Comparison of ENCODE assay signal across 15 cellular contexts in genomic region chr9:3954950-3955670, GRCh38.
DNase-seq lines count a peak whose midpoint lies in the region; ATAC-seq and TF ChIP-seq lines count a peak whose summit lies in the region.
"Had no signal": no experiment of that assay in that cellular context is flagged by ENCODE, and none has a peak within 500 bp of the region (broad histone marks: within the 10 kb centered on the region; RNA-seq: fewer than 3 reads in every experiment).

No MANE protein-coding gene starts in this region.

- peaks cover 26% of the 10 kb centered on the region for H3K79me1 ChIP-seq in mesenchymal stem cell (replicated peaks; ENCODE audit: low read length, poor library complexity, severe bottlenecking)

- H3K9me3 Mint-ChIP-seq in brain = peaks cover 0 to 5% (median 1%) of the 10 kb centered on the region in 5 experiments
- H3K9me3 Mint-ChIP-seq: natural killer cell treated with Interleukin-12 subunit alpha and Interleukin-12 subunit beta and Interleukin-15 and Interleukin-18, amount 100 ng/mL, for 72 hours had no signal

- H3K36me3 ChIP-seq in ACC112 (ENCODE audit: insufficient read depth, low read length) (no peaks in the 10 kb centered on the region), HAP-1 (replicated peaks) (no peaks in the 10 kb centered on the region), mesenchymal stem cell (ENCODE audit: control insufficient read depth in 1 of 2, insufficient read depth in 2 of 2, low read depth in 1 of 2, low read length in 2 of 2) (no peaks in the 10 kb centered on the region), osteoblast (ENCODE audit: insufficient read depth, low read length) (no peaks in the 10 kb centered on the region)
- H3K36me3 ChIP-seq: gastroesophageal sphincter, SJCRH30 had no signal

- H3K27ac Mint-ChIP-seq in brain = peak overlapping the region; percentile 64 to 95 (median 73)
- H3K27ac Mint-ChIP-seq: natural killer cell treated with Interleukin-12 subunit alpha and Interleukin-12 subunit beta and Interleukin-15 and Interleukin-18, amount 100 ng/mL, for 72 hours had no signal

- H3K27ac ChIP-seq in ACC112 (ENCODE audit: low read depth, low read length) (peak overlapping the region; percentile 68), mesenchymal stem cell (ENCODE audit: low read length, poor library complexity, severe bottlenecking) (peak overlapping the region; percentile 45), osteoblast (ENCODE audit: low read depth, low read length) (no peak overlapping the region)
- H3K27ac ChIP-seq: gastroesophageal sphincter, SJCRH30 had no signal

- H2BK12ac ChIP-seq in mesenchymal stem cell (ENCODE audit: low read length in 2 of 2) = no peak overlapping the region

- no peak overlapping the region for H2BK15ac ChIP-seq in mesenchymal stem cell (ENCODE audit: low read depth, poor library complexity, severe bottlenecking)

- H3K4ac ChIP-seq in mesenchymal stem cell (ENCODE audit: low read depth in 1 of 2, low read length in 2 of 2) = no peak overlapping the region

- H3K27me3 Mint-ChIP-seq in brain = no peaks in the 10 kb centered on the region

- H4K20me1 ChIP-seq in osteoblast (ENCODE audit: insufficient read depth, low read length) = no peaks in the 10 kb centered on the region

- H3K18ac ChIP-seq in mesenchymal stem cell (ENCODE audit: low read depth in 1 of 2, low read length in 2 of 2) = peak overlapping the region; percentile 40 to 69

- ATAC-seq in HG02642 (IDR thresholded peaks at IDR 0.05; ENCODE audit: poor library complexity, unreplicated experiment) = no peak
- ATAC-seq: gastroesophageal sphincter; natural killer cell treated with Interleukin-12 subunit alpha and Interleukin-12 subunit beta and Interleukin-15 and Interleukin-18, amount 100 ng/mL, for 72 hours had no signal

- peak; percentile 87 to 98 for DNase-seq in HAP-1 (ENCODE audit: low spot score in 2 of 2)
- peak; percentile 89 for DNase-seq in mesenchymal stem cell
- DNase-seq in T-helper 1 cell = no peak
- DNase-seq in Kasumi-1 (lab: John Stamatoyannopoulos, UW) = no peak
- DNase-seq in osteoblast (ENCODE audit: insufficient read length, low spot score, missing footprints) = no peak
- DNase-seq: activated CD4-positive, CD25-positive, alpha-beta regulatory T cell treated with anti-CD3 and anti-CD28 coated beads, Interleukin-2, amount 50 U/mL, for 72 hours; activated gamma-delta T cell; NCI-H1436 treated with DMSO at 0.1 percent for 48 hours; NCI-H82; SJCRH30 had no signal

- peaks cover 9% of the 10 kb centered on the region for H3K4me1 Mint-ChIP-seq in brain

- no peak overlapping the region for H3K14ac ChIP-seq in mesenchymal stem cell (ENCODE audit: low read length in 2 of 2)

- H3K4me3 Mint-ChIP-seq in brain = peak overlapping the region in 4 of 5 experiments; percentile 5 to 35 (median 28)
- H3K4me3 Mint-ChIP-seq: natural killer cell treated with Interleukin-12 subunit alpha and Interleukin-12 subunit beta and Interleukin-15 and Interleukin-18, amount 100 ng/mL, for 72 hours had no signal

- peak overlapping the region; percentile 27 for H3K9ac ChIP-seq in mesenchymal stem cell (ENCODE audit: low read length)

- H2AK5ac ChIP-seq in mesenchymal stem cell (ENCODE audit: low read length, severe bottlenecking) = peak overlapping the region; percentile 76

- peak overlapping the region; percentile 69 for H2AFZ ChIP-seq in ACC112 (ENCODE audit: low read length, unreplicated experiment)
- no peak overlapping the region for H2AFZ ChIP-seq in mesenchymal stem cell (ENCODE audit: low read depth, low read length)
- H2AFZ ChIP-seq in osteoblast (ENCODE audit: low read length) = no peak overlapping the region

- H4K8ac ChIP-seq in mesenchymal stem cell (ENCODE audit: low read length) = peak overlapping the region; percentile 21

- in situ Hi-C loops in HAP-1 (cut with MboI; ENCODE audit: low sequenced_read_pairs) = no loop called here

- H3K4me2 ChIP-seq in mesenchymal stem cell (ENCODE audit: low read length, poor library complexity, severe bottlenecking) (no peak overlapping the region), osteoblast (ENCODE audit: insufficient read depth, low read length) (no peak overlapping the region)

- no peak overlapping the region for H3K4me3 ChIP-seq in ACC112 (ENCODE audit: low read depth, low read length)
- no peak overlapping the region for H3K4me3 ChIP-seq in HAP-1
- H3K4me3 ChIP-seq in mesenchymal stem cell (ENCODE audit: insufficient read depth in 1 of 2, low read depth in 1 of 2, low read length in 2 of 2) = no peak overlapping the region
- H3K4me3 ChIP-seq in osteoblast (ENCODE audit: insufficient read depth, low read length) = no peak overlapping the region
- H3K4me3 ChIP-seq: gastroesophageal sphincter, SJCRH30 had no signal

- no peak overlapping the region for H4K91ac ChIP-seq in mesenchymal stem cell (ENCODE audit: low read length)

- TF ChIP-seq CTCF in brain (conservative IDR thresholded peaks at IDR 0.05) (no peak), osteoblast (IDR thresholded peaks at IDR 0.05; ENCODE audit: extremely low read depth, low read depth, low read length) (no peak)

- H3K79me2 ChIP-seq in ACC112 (ENCODE audit: control insufficient read depth, insufficient read depth, low read length, unreplicated experiment) = peaks cover 8% of the 10 kb centered on the region
- no peaks in the 10 kb centered on the region for H3K79me2 ChIP-seq in osteoblast (ENCODE audit: insufficient read depth, low read length)

- no peaks in the 10 kb centered on the region for H3K36me3 Mint-ChIP-seq in brain
- H3K36me3 Mint-ChIP-seq: natural killer cell treated with Interleukin-12 subunit alpha and Interleukin-12 subunit beta and Interleukin-15 and Interleukin-18, amount 100 ng/mL, for 72 hours had no signal

- H3K9me3 ChIP-seq in HAP-1 (no peaks in the 10 kb centered on the region), mesenchymal stem cell (ENCODE audit: control insufficient read depth, low read length) (no peaks in the 10 kb centered on the region), osteoblast (ENCODE audit: low read depth, low read length) (no peaks in the 10 kb centered on the region)
- H3K9me3 ChIP-seq: gastroesophageal sphincter, SJCRH30 had no signal

- 48% methylated on average over 8 of the region's 11 CpGs for WGBS in mesenchymal stem cell

- H3K4me1 ChIP-seq in ACC112 (ENCODE audit: control insufficient read depth, insufficient read depth, low read length, unreplicated experiment) (peaks cover 34% of the 10 kb centered on the region), HAP-1 (peaks cover 74% of the 10 kb centered on the region), mesenchymal stem cell (ENCODE audit: control insufficient read depth, insufficient read depth, low read depth, low read length) (peaks cover 3% of the 10 kb centered on the region), osteoblast (ENCODE audit: insufficient read depth, low read length) (peaks cover 2% of the 10 kb centered on the region)
- H3K4me1 ChIP-seq: gastroesophageal sphincter, SJCRH30 had no signal

- no peak overlapping the region for H2BK5ac ChIP-seq in mesenchymal stem cell (ENCODE audit: low read depth, low read length, poor library complexity, severe bottlenecking)

- H3K23ac ChIP-seq in mesenchymal stem cell (ENCODE audit: low read length in 2 of 2) = no peak overlapping the region

- peak overlapping the region; percentile 75 for H2BK120ac ChIP-seq in mesenchymal stem cell (ENCODE audit: low read depth, low read length)

- no peaks in the 10 kb centered on the region for H3K27me3 ChIP-seq in ACC112 (ENCODE audit: insufficient read depth, low read length)
- no peaks in the 10 kb centered on the region for H3K27me3 ChIP-seq in HAP-1 (ENCODE audit: low read depth)
- no peaks in the 10 kb centered on the region for H3K27me3 ChIP-seq in mesenchymal stem cell (ENCODE audit: control insufficient read depth in 1 of 2, insufficient read depth in 1 of 2, low read length in 2 of 2)
- H3K27me3 ChIP-seq in osteoblast (ENCODE audit: insufficient read depth, low read length) = no peaks in the 10 kb centered on the region
- H3K27me3 ChIP-seq: gastroesophageal sphincter, SJCRH30 had no signal

Comparison
In these comparisons a context has a peak if more than half of its experiments do, and no peak if none do; other contexts are left out.
1. DNase-seq: peak in HAP-1 (2 of 2) and mesenchymal stem cell (single experiment); none in T-helper 1 cell (0 of 5), Kasumi-1 (0 of 2) and osteoblast (single experiment).